In genomic region chr20:50242178-50242514, GRCh38 we compare ENCODE assay signal across 1 cellular context.
TF ChIP-seq lines count a peak whose summit lies in the region.

No MANE protein-coding gene starts in this region.

TF ChIP-seq in HepG2, 621 proteins besides CTCF, POLR2A, EP300 and RAD21 (continues in another document):
- TF ChIP-seq, protein P1, sequence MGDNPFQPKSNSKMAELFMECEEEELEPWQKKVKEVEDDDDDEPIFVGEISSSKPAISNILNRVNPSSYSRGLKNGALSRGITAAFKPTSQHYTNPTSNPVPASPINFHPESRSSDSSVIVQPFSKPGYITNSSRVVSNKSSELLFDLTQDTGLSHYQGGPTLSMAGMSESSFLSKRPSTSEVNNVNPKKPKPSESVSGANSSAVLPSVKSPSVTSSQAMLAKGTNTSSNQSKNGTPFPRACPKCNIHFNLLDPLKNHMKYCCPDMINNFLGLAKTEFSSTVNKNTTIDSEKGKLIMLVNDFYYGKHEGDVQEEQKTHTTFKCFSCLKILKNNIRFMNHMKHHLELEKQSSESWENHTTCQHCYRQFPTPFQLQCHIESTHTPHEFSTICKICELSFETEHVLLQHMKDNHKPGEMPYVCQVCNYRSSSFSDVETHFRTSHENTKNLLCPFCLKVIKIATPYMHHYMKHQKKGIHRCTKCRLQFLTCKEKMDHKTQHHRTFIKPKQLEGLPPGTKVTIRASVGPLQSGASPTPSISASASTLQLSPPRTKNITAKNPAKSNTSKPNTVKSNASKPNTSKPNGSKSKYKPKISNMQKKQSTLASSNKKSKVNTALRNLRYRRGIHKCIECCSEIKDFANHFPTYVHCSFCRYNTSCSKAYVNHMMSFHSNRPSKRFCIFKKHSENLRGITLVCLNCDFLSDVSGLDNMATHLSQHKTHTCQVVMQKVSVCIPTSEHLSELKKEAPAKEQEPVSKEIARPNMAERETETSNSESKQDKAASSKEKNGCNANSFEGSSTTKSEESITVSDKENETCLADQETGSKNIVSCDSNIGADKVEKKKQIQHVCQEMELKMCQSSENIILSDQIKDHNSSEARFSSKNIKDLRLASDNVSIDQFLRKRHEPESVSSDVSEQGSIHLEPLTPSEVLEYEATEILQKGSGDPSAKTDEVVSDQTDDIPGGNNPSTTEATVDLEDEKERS (CRISPR knock-in tag; IDR thresholded peaks at IDR 0.05) = no peak
- no peak for TF ChIP-seq MED8 (CRISPR knock-in tag; IDR thresholded peaks at IDR 0.05; ENCODE audit: insufficient replicate concordance)
- no peak for TF ChIP-seq ZNF446 (CRISPR knock-in tag; IDR thresholded peaks at IDR 0.05)
- no peak for TF ChIP-seq ZNF512B (CRISPR knock-in tag; IDR thresholded peaks at IDR 0.05; ENCODE audit: borderline replicate concordance)
- TF ChIP-seq CCAR2 (optimal IDR thresholded peaks at IDR 0.05; ENCODE audit: low read depth, low read length) = no peak
- TF ChIP-seq SRSF4 (IDR thresholded peaks at IDR 0.05; ENCODE audit: low read depth, low read length, poor library complexity, severe bottlenecking) = no peak
- TF ChIP-seq KDM1A (CRISPR knock-in tag; IDR thresholded peaks at IDR 0.05) = 0 out of 2 replicates have a peak, but pooled peaks have one; percentile 22
- no peak for TF ChIP-seq SATB2 (CRISPR knock-in tag; IDR thresholded peaks at IDR 0.05)
- TF ChIP-seq HNRNPL (IDR thresholded peaks at IDR 0.05; ENCODE audit: low read depth, low read length) = no peak
- TF ChIP-seq ZNF138 (CRISPR knock-in tag; IDR thresholded peaks at IDR 0.05; ENCODE audit: low read depth) = no peak
- TF ChIP-seq, protein P2, sequence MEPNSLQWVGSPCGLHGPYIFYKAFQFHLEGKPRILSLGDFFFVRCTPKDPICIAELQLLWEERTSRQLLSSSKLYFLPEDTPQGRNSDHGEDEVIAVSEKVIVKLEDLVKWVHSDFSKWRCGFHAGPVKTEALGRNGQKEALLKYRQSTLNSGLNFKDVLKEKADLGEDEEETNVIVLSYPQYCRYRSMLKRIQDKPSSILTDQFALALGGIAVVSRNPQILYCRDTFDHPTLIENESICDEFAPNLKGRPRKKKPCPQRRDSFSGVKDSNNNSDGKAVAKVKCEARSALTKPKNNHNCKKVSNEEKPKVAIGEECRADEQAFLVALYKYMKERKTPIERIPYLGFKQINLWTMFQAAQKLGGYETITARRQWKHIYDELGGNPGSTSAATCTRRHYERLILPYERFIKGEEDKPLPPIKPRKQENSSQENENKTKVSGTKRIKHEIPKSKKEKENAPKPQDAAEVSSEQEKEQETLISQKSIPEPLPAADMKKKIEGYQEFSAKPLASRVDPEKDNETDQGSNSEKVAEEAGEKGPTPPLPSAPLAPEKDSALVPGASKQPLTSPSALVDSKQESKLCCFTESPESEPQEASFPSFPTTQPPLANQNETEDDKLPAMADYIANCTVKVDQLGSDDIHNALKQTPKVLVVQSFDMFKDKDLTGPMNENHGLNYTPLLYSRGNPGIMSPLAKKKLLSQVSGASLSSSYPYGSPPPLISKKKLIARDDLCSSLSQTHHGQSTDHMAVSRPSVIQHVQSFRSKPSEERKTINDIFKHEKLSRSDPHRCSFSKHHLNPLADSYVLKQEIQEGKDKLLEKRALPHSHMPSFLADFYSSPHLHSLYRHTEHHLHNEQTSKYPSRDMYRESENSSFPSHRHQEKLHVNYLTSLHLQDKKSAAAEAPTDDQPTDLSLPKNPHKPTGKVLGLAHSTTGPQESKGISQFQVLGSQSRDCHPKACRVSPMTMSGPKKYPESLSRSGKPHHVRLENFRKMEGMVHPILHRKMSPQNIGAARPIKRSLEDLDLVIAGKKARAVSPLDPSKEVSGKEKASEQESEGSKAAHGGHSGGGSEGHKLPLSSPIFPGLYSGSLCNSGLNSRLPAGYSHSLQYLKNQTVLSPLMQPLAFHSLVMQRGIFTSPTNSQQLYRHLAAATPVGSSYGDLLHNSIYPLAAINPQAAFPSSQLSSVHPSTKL (CRISPR knock-in tag; IDR thresholded peaks at IDR 0.05) = no peak
- no peak for TF ChIP-seq REXO4 (CRISPR knock-in tag; IDR thresholded peaks at IDR 0.05; ENCODE audit: borderline replicate concordance)
- TF ChIP-seq ZFAT (CRISPR knock-in tag; conservative IDR thresholded peaks at IDR 0.05) = no peak
- no peak for TF ChIP-seq NFYC (CRISPR knock-in tag; IDR thresholded peaks at IDR 0.05)
- no peak for TF ChIP-seq ZNF790 (CRISPR knock-in tag; IDR thresholded peaks at IDR 0.05; ENCODE audit: borderline replicate concordance)
- peak; percentile 97 for TF ChIP-seq ZNF629 (CRISPR knock-in tag; conservative IDR thresholded peaks at IDR 0.05)
- TF ChIP-seq, protein P3, sequence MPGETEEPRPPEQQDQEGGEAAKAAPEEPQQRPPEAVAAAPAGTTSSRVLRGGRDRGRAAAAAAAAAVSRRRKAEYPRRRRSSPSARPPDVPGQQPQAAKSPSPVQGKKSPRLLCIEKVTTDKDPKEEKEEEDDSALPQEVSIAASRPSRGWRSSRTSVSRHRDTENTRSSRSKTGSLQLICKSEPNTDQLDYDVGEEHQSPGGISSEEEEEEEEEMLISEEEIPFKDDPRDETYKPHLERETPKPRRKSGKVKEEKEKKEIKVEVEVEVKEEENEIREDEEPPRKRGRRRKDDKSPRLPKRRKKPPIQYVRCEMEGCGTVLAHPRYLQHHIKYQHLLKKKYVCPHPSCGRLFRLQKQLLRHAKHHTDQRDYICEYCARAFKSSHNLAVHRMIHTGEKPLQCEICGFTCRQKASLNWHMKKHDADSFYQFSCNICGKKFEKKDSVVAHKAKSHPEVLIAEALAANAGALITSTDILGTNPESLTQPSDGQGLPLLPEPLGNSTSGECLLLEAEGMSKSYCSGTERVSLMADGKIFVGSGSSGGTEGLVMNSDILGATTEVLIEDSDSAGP (CRISPR knock-in tag; IDR thresholded peaks at IDR 0.05; ENCODE audit: borderline replicate concordance) = no peak
- no peak for TF ChIP-seq PHF20 (CRISPR knock-in tag; IDR thresholded peaks at IDR 0.05)
- no peak for TF ChIP-seq SAP130 (CRISPR knock-in tag; IDR thresholded peaks at IDR 0.05; ENCODE audit: low read depth)
- no peak for TF ChIP-seq ZNF737 (CRISPR knock-in tag; IDR thresholded peaks at IDR 0.05; ENCODE audit: borderline replicate concordance)
- TF ChIP-seq, protein P4, sequence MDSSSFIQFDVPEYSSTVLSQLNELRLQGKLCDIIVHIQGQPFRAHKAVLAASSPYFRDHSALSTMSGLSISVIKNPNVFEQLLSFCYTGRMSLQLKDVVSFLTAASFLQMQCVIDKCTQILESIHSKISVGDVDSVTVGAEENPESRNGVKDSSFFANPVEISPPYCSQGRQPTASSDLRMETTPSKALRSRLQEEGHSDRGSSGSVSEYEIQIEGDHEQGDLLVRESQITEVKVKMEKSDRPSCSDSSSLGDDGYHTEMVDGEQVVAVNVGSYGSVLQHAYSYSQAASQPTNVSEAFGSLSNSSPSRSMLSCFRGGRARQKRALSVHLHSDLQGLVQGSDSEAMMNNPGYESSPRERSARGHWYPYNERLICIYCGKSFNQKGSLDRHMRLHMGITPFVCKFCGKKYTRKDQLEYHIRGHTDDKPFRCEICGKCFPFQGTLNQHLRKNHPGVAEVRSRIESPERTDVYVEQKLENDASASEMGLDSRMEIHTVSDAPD (CRISPR knock-in tag; IDR thresholded peaks at IDR 0.05) = no peak
- TF ChIP-seq TBX2 (CRISPR knock-in tag; IDR thresholded peaks at IDR 0.05; ENCODE audit: borderline replicate concordance) = no peak
- no peak for TF ChIP-seq ZNF792 (CRISPR knock-in tag; IDR thresholded peaks at IDR 0.05)
- TF ChIP-seq NBN (conservative IDR thresholded peaks at IDR 0.05) = no peak
- no peak for TF ChIP-seq IRX3 (CRISPR knock-in tag; IDR thresholded peaks at IDR 0.05; ENCODE audit: borderline replicate concordance, low read depth)
- no peak for TF ChIP-seq HMGXB4 (CRISPR knock-in tag; IDR thresholded peaks at IDR 0.05; ENCODE audit: borderline replicate concordance in 1 of 2, low read depth in 1 of 2)
- TF ChIP-seq ARHGAP35 (CRISPR knock-in tag; IDR thresholded peaks at IDR 0.05; ENCODE audit: borderline replicate concordance) = no peak
- no peak for TF ChIP-seq TMF1 (CRISPR knock-in tag; IDR thresholded peaks at IDR 0.05; ENCODE audit: low read depth)
- TF ChIP-seq ADNP (CRISPR knock-in tag; IDR thresholded peaks at IDR 0.05) = peak; percentile 12; the same call in 1 of the 2 replicates
- TF ChIP-seq HNRNPH1 (optimal IDR thresholded peaks at IDR 0.05; ENCODE audit: low read depth, low read length) = no peak
- no peak for TF ChIP-seq ISX (CRISPR knock-in tag; conservative IDR thresholded peaks at IDR 0.05)
- TF ChIP-seq, protein P5, sequence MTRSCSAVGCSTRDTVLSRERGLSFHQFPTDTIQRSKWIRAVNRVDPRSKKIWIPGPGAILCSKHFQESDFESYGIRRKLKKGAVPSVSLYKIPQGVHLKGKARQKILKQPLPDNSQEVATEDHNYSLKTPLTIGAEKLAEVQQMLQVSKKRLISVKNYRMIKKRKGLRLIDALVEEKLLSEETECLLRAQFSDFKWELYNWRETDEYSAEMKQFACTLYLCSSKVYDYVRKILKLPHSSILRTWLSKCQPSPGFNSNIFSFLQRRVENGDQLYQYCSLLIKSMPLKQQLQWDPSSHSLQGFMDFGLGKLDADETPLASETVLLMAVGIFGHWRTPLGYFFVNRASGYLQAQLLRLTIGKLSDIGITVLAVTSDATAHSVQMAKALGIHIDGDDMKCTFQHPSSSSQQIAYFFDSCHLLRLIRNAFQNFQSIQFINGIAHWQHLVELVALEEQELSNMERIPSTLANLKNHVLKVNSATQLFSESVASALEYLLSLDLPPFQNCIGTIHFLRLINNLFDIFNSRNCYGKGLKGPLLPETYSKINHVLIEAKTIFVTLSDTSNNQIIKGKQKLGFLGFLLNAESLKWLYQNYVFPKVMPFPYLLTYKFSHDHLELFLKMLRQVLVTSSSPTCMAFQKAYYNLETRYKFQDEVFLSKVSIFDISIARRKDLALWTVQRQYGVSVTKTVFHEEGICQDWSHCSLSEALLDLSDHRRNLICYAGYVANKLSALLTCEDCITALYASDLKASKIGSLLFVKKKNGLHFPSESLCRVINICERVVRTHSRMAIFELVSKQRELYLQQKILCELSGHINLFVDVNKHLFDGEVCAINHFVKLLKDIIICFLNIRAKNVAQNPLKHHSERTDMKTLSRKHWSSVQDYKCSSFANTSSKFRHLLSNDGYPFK (CRISPR knock-in tag; IDR thresholded peaks at IDR 0.05; ENCODE audit: borderline replicate concordance) = no peak
- TF ChIP-seq PLRG1 (conservative IDR thresholded peaks at IDR 0.05) = no peak
- no peak for TF ChIP-seq SOX5 (CRISPR knock-in tag; IDR thresholded peaks at IDR 0.05; ENCODE audit: borderline replicate concordance)
- 0 out of 2 replicates have a peak, but pooled peaks have one; percentile 5 for TF ChIP-seq ZNF326 (CRISPR knock-in tag; IDR thresholded peaks at IDR 0.05; ENCODE audit: borderline replicate concordance)
- TF ChIP-seq ZNF20 (CRISPR knock-in tag; IDR thresholded peaks at IDR 0.05) = no peak
- no peak for TF ChIP-seq MYNN (CRISPR knock-in tag; IDR thresholded peaks at IDR 0.05; ENCODE audit: low read depth)
- 0 out of 2 replicates have a peak, but pooled peaks have one; percentile 75 for TF ChIP-seq CHD4 (IDR thresholded peaks at IDR 0.05; ENCODE audit: borderline replicate concordance, low read length)
- no peak for TF ChIP-seq RXRB (CRISPR knock-in tag; IDR thresholded peaks at IDR 0.05; ENCODE audit: borderline replicate concordance)
- no peak for TF ChIP-seq ZFYVE20 (CRISPR knock-in tag; IDR thresholded peaks at IDR 0.05; ENCODE audit: borderline replicate concordance, low read depth)
- no peak for TF ChIP-seq KAT8 (CRISPR knock-in tag; IDR thresholded peaks at IDR 0.05)
- TF ChIP-seq NAIF1 (CRISPR knock-in tag; IDR thresholded peaks at IDR 0.05; ENCODE audit: borderline replicate concordance) = no peak
- no peak for TF ChIP-seq THYN1 (CRISPR knock-in tag; IDR thresholded peaks at IDR 0.05; ENCODE audit: borderline replicate concordance, low read depth)
- TF ChIP-seq ISL2 (CRISPR knock-in tag; IDR thresholded peaks at IDR 0.05) = no peak
- no peak for TF ChIP-seq KLF11 (CRISPR knock-in tag; IDR thresholded peaks at IDR 0.05)
- TF ChIP-seq ZNF546 (CRISPR knock-in tag; conservative IDR thresholded peaks at IDR 0.05) = no peak
- TF ChIP-seq ZNF746 (CRISPR knock-in tag; IDR thresholded peaks at IDR 0.05) = no peak
- TF ChIP-seq ZNF232 (CRISPR knock-in tag; IDR thresholded peaks at IDR 0.05; ENCODE audit: borderline replicate concordance) = no peak
- TF ChIP-seq ZNF570 (CRISPR knock-in tag; IDR thresholded peaks at IDR 0.05; ENCODE audit: borderline replicate concordance) = no peak
- TF ChIP-seq, protein P6, sequence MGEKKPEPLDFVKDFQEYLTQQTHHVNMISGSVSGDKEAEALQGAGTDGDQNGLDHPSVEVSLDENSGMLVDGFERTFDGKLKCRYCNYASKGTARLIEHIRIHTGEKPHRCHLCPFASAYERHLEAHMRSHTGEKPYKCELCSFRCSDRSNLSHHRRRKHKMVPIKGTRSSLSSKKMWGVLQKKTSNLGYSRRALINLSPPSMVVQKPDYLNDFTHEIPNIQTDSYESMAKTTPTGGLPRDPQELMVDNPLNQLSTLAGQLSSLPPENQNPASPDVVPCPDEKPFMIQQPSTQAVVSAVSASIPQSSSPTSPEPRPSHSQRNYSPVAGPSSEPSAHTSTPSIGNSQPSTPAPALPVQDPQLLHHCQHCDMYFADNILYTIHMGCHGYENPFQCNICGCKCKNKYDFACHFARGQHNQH (CRISPR knock-in tag; IDR thresholded peaks at IDR 0.05) = no peak
- TF ChIP-seq ATM (IDR thresholded peaks at IDR 0.05; ENCODE audit: borderline replicate concordance) = no peak
